19 cellular contexts compared by ENCODE assay signal in the genomic region with DNA sequence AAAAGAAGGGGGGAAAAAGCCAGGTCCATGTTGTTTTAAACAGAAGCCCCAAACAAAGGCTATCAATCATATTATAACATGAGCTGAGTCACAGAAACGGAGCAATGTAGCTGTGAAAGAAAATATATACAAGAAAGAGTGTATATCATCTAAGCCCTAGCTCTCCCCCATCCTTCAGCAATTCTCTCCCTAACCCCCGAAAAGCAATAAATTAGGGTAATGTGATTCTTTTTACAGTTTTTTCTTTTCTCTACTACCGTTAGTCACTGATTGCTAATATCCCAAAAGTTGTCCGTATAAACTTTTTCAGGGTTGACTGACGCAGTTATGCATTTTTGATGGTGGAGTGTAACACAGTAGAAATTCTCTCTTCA. TPM values are rescaled to one million over a fixed set of nuclear protein-coding genes. Genes with fewer than 3 reads are reported as not detected.
DNase-seq lines count a peak whose midpoint lies in the region; ATAC-seq and TF ChIP-seq lines count a peak whose summit lies in the region.
"Had no signal": no experiment of that assay in that cellular context is flagged by ENCODE, and none has a peak within 500 bp of the region (broad histone marks: within the 10 kb centered on the region; RNA-seq: fewer than 3 reads in every experiment).

No MANE protein-coding gene starts in this region.

- H3K4me1 Mint-ChIP-seq in HFFc6 (ENCODE audit: low read depth): peaks cover 74% of the 10 kb centered on the region

- peaks cover 32% of the 10 kb centered on the region for H3K36me3 ChIP-seq in osteoblast (ENCODE audit: insufficient read depth, low read length)

- ATAC-seq in HG03280 (IDR thresholded peaks at IDR 0.05; ENCODE audit: unreplicated experiment) (no peak), HG03571 (IDR thresholded peaks at IDR 0.05; ENCODE audit: unreplicated experiment) (no peak)

- TF ChIP-seq CTCF in HFFc6 (IDR thresholded peaks at IDR 0.05): no peak
- no peak for TF ChIP-seq CTCF in osteoblast (IDR thresholded peaks at IDR 0.05; ENCODE audit: extremely low read depth, low read depth, low read length)

- H3K4me2 ChIP-seq in osteoblast (ENCODE audit: insufficient read depth, low read length): no peak overlapping the region
- H3K4me2 ChIP-seq: KMS-11 had no signal

- H4K20me1 ChIP-seq in osteoblast (ENCODE audit: insufficient read depth, low read length): no peaks in the 10 kb centered on the region

- peak overlapping the region; percentile 85 for H3K27ac Mint-ChIP-seq in HFFc6

- H3K27ac ChIP-seq in osteoblast (ENCODE audit: low read depth, low read length): peak overlapping the region; percentile 34
- H3K27ac ChIP-seq: C4-2B, HL-60, KMS-11, SJCRH30 had no signal

- peaks cover 63% of the 10 kb centered on the region for H3K36me3 Mint-ChIP-seq in HFFc6 (ENCODE audit: low read depth)

- peaks cover 40% of the 10 kb centered on the region for H3K4me1 ChIP-seq in osteoblast (ENCODE audit: insufficient read depth, low read length)
- H3K4me1 ChIP-seq: SJCRH30 had no signal

- no peak overlapping the region for H2AFZ ChIP-seq in osteoblast (ENCODE audit: low read length)

- H3K4me3 Mint-ChIP-seq in HFFc6: peak overlapping the region; percentile 40; the same call in 1 of the 2 replicates

- peaks cover 63% of the 10 kb centered on the region for H3K79me2 ChIP-seq in osteoblast (ENCODE audit: insufficient read depth, low read length)

- H3K4me3 ChIP-seq in osteoblast (ENCODE audit: insufficient read depth, low read length): no peak overlapping the region
- H3K4me3 ChIP-seq: SJCRH30 had no signal

- no peaks in the 10 kb centered on the region for H3K9me3 ChIP-seq in osteoblast (ENCODE audit: low read depth, low read length)
- H3K9me3 ChIP-seq: Caco-2, SJCRH30 had no signal

- DNase-seq in A172 (ENCODE audit: low spot score) (peak; percentile 65), HFFc6 (no peak), amniotic epithelial cell (ENCODE audit: low read depth) (peak; percentile 68), osteoblast (ENCODE audit: insufficient read length, low spot score, missing footprints) (no peak), NCI-H187 (lab: John Stamatoyannopoulos, UW) (no peak)
- no peak for DNase-seq in activated CD4-positive, CD25-positive, alpha-beta regulatory T cell treated with anti-CD3 and anti-CD28 coated beads, Interleukin-2, amount 50 U/mL, for 72 hours
- DNase-seq: 8988T, Caco-2, DMS53, MM.1S, NCI-H2029 treated with DMSO at 0.1 percent for 48 hours, NCI-H510A treated with DMSO at 0.1 percent for 48 hours, RPMI8226, SJCRH30 had no signal

- peaks cover 2% of the 10 kb centered on the region for H3K27me3 Mint-ChIP-seq in HFFc6 (ENCODE audit: insufficient read depth)

- H3K27me3 ChIP-seq in osteoblast (ENCODE audit: insufficient read depth, low read length): no peaks in the 10 kb centered on the region
- H3K27me3 ChIP-seq: SJCRH30 had no signal

- no peaks in the 10 kb centered on the region for H3K9me3 Mint-ChIP-seq in HFFc6

RNA-seq across cellular contexts. Expression of a gene that starts 25.2 kb away (rescaled TPM):
- 190 and 290 TPM in 2 replicates for total RNA-seq in A172 (2014; rRNA removed; shearing (Covaris generic))
- 100 to 1,000 TPM; 113 to 126 (median 120) TPM for total RNA-seq in HFFc6 (2021; fragmentation: NEBNext Ultra II Directional; extraction: Animal tissue kit (Norgen Biotek cat#: 25700))
- 51.3 and 62.6 TPM in 2 replicates for total RNA-seq in osteoblast

Comparison
In these comparisons a context has a peak if more than half of its experiments do, and no peak if none do; other contexts are left out.
1. DNase-seq: peak in A172 (single experiment) and amniotic epithelial cell (single experiment); none in HFFc6 (single experiment), osteoblast (single experiment), activated CD4-positive, CD25-positive, alpha-beta regulatory T cell treated with anti-CD3 and anti-CD28 coated beads, Interleukin-2, amount 50 U/mL, for 72 hours (single experiment) and NCI-H187 (0 of 2).